ENCODE assay signal across 16 cellular contexts in genomic region chr3:127252446-127252845, GRCh38. TPM values are rescaled to one million over a fixed set of nuclear protein-coding genes. Genes with fewer than 3 reads are reported as not detected.
DNase-seq lines count a peak whose midpoint lies in the region; ATAC-seq lines count a peak whose summit lies in the region.
"Had no signal": no experiment of that assay in that cellular context is flagged by ENCODE, and none has a peak within 500 bp of the region (broad histone marks: within the 10 kb centered on the region; RNA-seq: fewer than 3 reads in every experiment).

No MANE protein-coding gene starts in this region.

- no peaks in the 10 kb centered on the region for H3K27me3 Mint-ChIP-seq in T-helper 2 cell treated with Interferon-gamma antibody and Interleukin-4, amounts not matched to agents 5 μg/mL and 100 μg/mL, for 36 hours (ENCODE audit: low read depth)

- no peak overlapping the region for H3K4me3 Mint-ChIP-seq in T-helper 2 cell treated with Interferon-gamma antibody and Interleukin-4, amounts not matched to agents 5 μg/mL and 100 μg/mL, for 36 hours
- H3K4me3 Mint-ChIP-seq: CD4-positive, alpha-beta memory T cell; GM23338; HFFc6 had no signal

- no peak overlapping the region for H3K27ac Mint-ChIP-seq in T-helper 2 cell treated with Interferon-gamma antibody and Interleukin-4, amounts not matched to agents 5 μg/mL and 100 μg/mL, for 36 hours
- H3K27ac Mint-ChIP-seq: CD4-positive, alpha-beta memory T cell; GM23338; HFFc6 had no signal

- peaks cover 27% of the 10 kb centered on the region for H3K9me3 Mint-ChIP-seq in T-helper 2 cell treated with Interferon-gamma antibody and Interleukin-4, amounts not matched to agents 5 μg/mL and 100 μg/mL, for 36 hours

- no peaks in the 10 kb centered on the region for H3K4me1 Mint-ChIP-seq in T-helper 2 cell treated with Interferon-gamma antibody and Interleukin-4, amounts not matched to agents 5 μg/mL and 100 μg/mL, for 36 hours (ENCODE audit: low read depth)
- H3K4me1 Mint-ChIP-seq: CD4-positive, alpha-beta memory T cell; GM23338 had no signal

- ATAC-seq in GM21367 (IDR thresholded peaks at IDR 0.05; ENCODE audit: unreplicated experiment) (no peak), GM21528 (IDR thresholded peaks at IDR 0.05; ENCODE audit: low FRiP score, unreplicated experiment) (no peak)
- ATAC-seq: A549, GM23338, HepG2 had no signal

- peak; percentile 65 for DNase-seq in DMS 273 (lab: John Stamatoyannopoulos, UW; ENCODE audit: unreplicated experiment)
- DNase-seq in DMS 273 treated with DMSO at 0.1 percent for 48 hours (lab: John Stamatoyannopoulos, UW), result peak; percentile 41
- DNase-seq in NCI-H2196 treated with DMSO at 0.1 percent for 48 hours (lab: John Stamatoyannopoulos, UW; ENCODE audit: unreplicated experiment), result peak; percentile 33
- DNase-seq in SK-N-DZ (ENCODE audit: low spot score), result peak; percentile 37
- no peak for DNase-seq in T-helper 2 cell treated with Interferon-gamma antibody and Interleukin-4, amounts not matched to agents 5 μg/mL and 100 μg/mL, for 36 hours (ENCODE audit: low spot score)
- no peak for DNase-seq in NCI-H1092 treated with DMSO at 0.1 percent for 48 hours (lab: John Stamatoyannopoulos, UW)
- DNase-seq: BE2C; CD4-positive, alpha-beta memory T cell; HCEC 1CT; HFFc6 had no signal

- H3K36me3 Mint-ChIP-seq in T-helper 2 cell treated with Interferon-gamma antibody and Interleukin-4, amounts not matched to agents 5 μg/mL and 100 μg/mL, for 36 hours (ENCODE audit: low read depth), result no peaks in the 10 kb centered on the region

RNA-seq across cellular contexts. Expression of gene PRR20G, which starts 35.4 kb away (rescaled TPM):
- polyA plus RNA-seq in SK-N-DZ (2014; cell fraction: cytosol; rRNA removed), result not detected in 2 replicates
- not detected in 2 replicates for polyA plus RNA-seq in SK-N-DZ (2014; cell fraction: nucleus; rRNA removed)
- polyA plus RNA-seq: A549; AG04450; CD4-positive, alpha-beta memory T cell; HepG2 had no signal

RNA-seq across cellular contexts. Expression of gene PRR23E, which starts 59.5 kb away (rescaled TPM):
- not detected in 2 replicates for polyA plus RNA-seq in SK-N-DZ (2014; cell fraction: cytosol; rRNA removed)
- polyA plus RNA-seq in SK-N-DZ (2014; cell fraction: nucleus; rRNA removed), result not detected in 2 replicates
- polyA plus RNA-seq: A549; AG04450; CD4-positive, alpha-beta memory T cell; GM23338; HepG2 had no signal

Comparison
In these comparisons a context has a peak if more than half of its experiments do, and no peak if none do; other contexts are left out.
1. DNase-seq: peak in DMS 273 (single experiment), DMS 273 treated with DMSO at 0.1 percent for 48 hours (single experiment), NCI-H2196 treated with DMSO at 0.1 percent for 48 hours (single experiment) and SK-N-DZ (single experiment); none in T-helper 2 cell treated with Interferon-gamma antibody and Interleukin-4, amounts not matched to agents 5 μg/mL and 100 μg/mL, for 36 hours (single experiment) and NCI-H1092 treated with DMSO at 0.1 percent for 48 hours (single experiment).